Comparison of ENCODE assay signal across 8 cellular contexts in genomic region chr15:58934974-58935373, GRCh38. TPM values are rescaled to one million over a fixed set of nuclear protein-coding genes. Genes with fewer than 3 reads are reported as not detected.
A peak's percentile ranks its signal among the peaks of the same experiment; 100 is the strongest.
DNase-seq lines count a peak whose midpoint lies in the region; ATAC-seq, FAIRE-seq and TF ChIP-seq lines count a peak whose summit lies in the region.
"Not testable (repeated sequence)": the region's sequence is repeated elsewhere in the genome, so short reads cannot be mapped to it uniquely, and the experiment has no call there.

No MANE protein-coding gene starts in this region.

- not testable (repeated sequence) for H3K23ac ChIP-seq in IMR-90 (ENCODE audit: low read depth, low read length); neuronal stem cell (ENCODE audit: low read depth, low read length, poor library complexity)

- H3K4me1 Mint-ChIP-seq in CD14-positive monocyte (peaks cover 20% of the 10 kb centered on the region), T-cell (peaks cover 17 to 35% (median 24%) of the 10 kb centered on the region in 3 donors)
- peaks cover 34% of the 10 kb centered on the region for H3K4me1 Mint-ChIP-seq in activated T-helper 1 cell treated with anti-CD3 and anti-CD28 coated beads, Interleukin-12 subunit alpha, Interleukin-12 subunit beta, Interleukin-2, Interleukin-4 antibody, amounts not matched to agents 30 ng/mL and 10 ng/mL and 1 ng/mL, durations not matched to agents 14 hours and 24 hours and 36 hours (ENCODE audit: low read depth)
- H3K4me1 Mint-ChIP-seq in central memory CD8-positive, alpha-beta T cell, result not testable (repeated sequence)

- peak overlapping the region; percentile 70 to 82; a peak in 1 of 4 replicates for H4K8ac ChIP-seq in IMR-90 (ENCODE audit: low read depth in 2 of 2, low read length in 2 of 2)
- not testable (repeated sequence) for H4K8ac ChIP-seq in neuronal stem cell (ENCODE audit: low read depth, low read length)

- H3K27ac ChIP-seq in IMR-90 (ENCODE audit: insufficient read depth, low read length); neuronal stem cell (replicated peaks; ENCODE audit: low read length): not testable (repeated sequence)
- H3K27ac ChIP-seq in keratinocyte (ENCODE audit: control insufficient read depth, insufficient read depth, low read length) (peak overlapping the region; percentile 25), subcutaneous abdominal adipose tissue (ENCODE audit: low read depth, low read length) (peak overlapping the region; percentile 96)

- H3K9me3 Mint-ChIP-seq in CD14-positive monocyte; T-cell; activated T-helper 1 cell treated with anti-CD3 and anti-CD28 coated beads, Interleukin-12 subunit alpha, Interleukin-12 subunit beta, Interleukin-2, Interleukin-4 antibody, amounts not matched to agents 30 ng/mL and 10 ng/mL and 1 ng/mL, durations not matched to agents 14 hours and 24 hours and 36 hours; central memory CD8-positive, alpha-beta T cell: not testable (repeated sequence)

- not testable (repeated sequence) for H4K5ac ChIP-seq in IMR-90 (ENCODE audit: low read depth, low read length)

- not testable (repeated sequence) for ATAC-seq in IMR-90 (ENCODE audit: low read depth); T-cell (replicated peaks in 1 of 4); central memory CD8-positive, alpha-beta T cell (replicated peaks; ENCODE audit: extremely low read depth, poor library complexity, severe bottlenecking)

- H3K4ac ChIP-seq in IMR-90 (ENCODE audit: low read depth, low read length), result 0 out of 2 replicates have a peak overlapping the region, but pooled peaks have one; percentile 8
- H3K4ac ChIP-seq in neuronal stem cell (ENCODE audit: low read length), result not testable (repeated sequence)

- dilution Hi-C loops in IMR-90 (cut with HindIII; ENCODE audit: low sequenced_read_pairs, unreplicated experiment); keratinocyte (cut with MboI; ENCODE audit: extremely low pct_ligation_motif_present, low sequenced_read_pairs): not testable (repeated sequence)

- FAIRE-seq in keratinocyte (lab: Jason Lieb, UNC), result not testable (repeated sequence)

- intact Hi-C loops in CD14-positive monocyte (cut with micrococcal nuclease), result loop anchor here (5.0 to 10.0 kb wide), 2 partner anchors 52 to 180 kb away; partner anchors contain the start of gene RNF111 (in 2 of the 2)
- intact Hi-C loops in IMR-90 (cut with micrococcal nuclease), result loop anchor here (5.0 kb wide), 1 partner anchor 163 kb away; the partner anchor contains the start of gene MINDY2
- intact Hi-C loops in activated T-helper 1 cell treated with anti-CD3 and anti-CD28 coated beads, Interleukin-12 subunit alpha, Interleukin-12 subunit beta, Interleukin-2, Interleukin-4 antibody, amounts not matched to agents 30 ng/mL and 10 ng/mL and 1 ng/mL, durations not matched to agents 14 hours and 24 hours and 36 hours (cut with micrococcal nuclease), result loop anchor here (1.0 to 5.0 kb wide), 2 partner anchors 44 to 1647 kb away; no protein-coding TSS in a partner anchor

- not testable (repeated sequence) for H2BK20ac ChIP-seq in IMR-90 (ENCODE audit: low read depth, low read length)

- H3K9me1 ChIP-seq in IMR-90 (ENCODE audit: insufficient read depth, low read length); keratinocyte (ENCODE audit: control insufficient read depth, extremely low read depth, insufficient read depth, low read length): not testable (repeated sequence)

- H4K91ac ChIP-seq in IMR-90 (ENCODE audit: insufficient read depth, low read depth, low read length); neuronal stem cell (ENCODE audit: low read depth, low read length, poor library complexity): not testable (repeated sequence)

- H3K56ac ChIP-seq in IMR-90 (ENCODE audit: extremely low read depth, insufficient read depth, low read length), result not testable (repeated sequence)

- H2AK5ac ChIP-seq in IMR-90 (ENCODE audit: low read depth, low read length); neuronal stem cell (ENCODE audit: low read depth, low read length): not testable (repeated sequence)

- not testable (repeated sequence) for TF ChIP-seq CTCF in CD14-positive monocyte (IDR thresholded peaks at IDR 0.05); IMR-90 (conservative IDR thresholded peaks at IDR 0.05; ENCODE audit: low read depth, low read length); keratinocyte (optimal IDR thresholded peaks at IDR 0.05 in 1 of 3, IDR thresholded peaks at IDR 0.05 in 1 of 3, conservative IDR thresholded peaks at IDR 0.05 in 1 of 3; ENCODE audit: extremely low read depth in 1 of 3, insufficient read depth in 2 of 3, low read length in 3 of 3)

- BruUV-seq in IMR-90 (replicated peaks; lab: Mats Ljungman, UMichigan), result not testable (repeated sequence)

- not testable (repeated sequence) for H2BK12ac ChIP-seq in neuronal stem cell (ENCODE audit: low read length)

- CTCF ChIA-PET in IMR-90 (lab: Yijun Ruan, JAX), result not testable (repeated sequence)
- CTCF ChIA-PET in T-cell (lab: Charles Lee), result interaction anchor here in 1 of 2 donors (0.6 to 0.7 kb wide), 2 partner anchors 596 to 597 kb away, joined by 3 to 4 read pairs; no protein-coding TSS in a partner anchor

- not testable (repeated sequence) for H3K79me1 ChIP-seq in IMR-90 (ENCODE audit: low read depth in 1 of 2, low read length in 2 of 2); neuronal stem cell (ENCODE audit: low read depth, low read length)

- not testable (repeated sequence) for DNase-seq in CD14-positive monocyte (ENCODE audit: low spot score); IMR-90; T-cell; activated T-helper 1 cell treated with anti-CD3 and anti-CD28 coated beads, Interleukin-12 subunit alpha, Interleukin-12 subunit beta, Interleukin-2, Interleukin-4 antibody, amounts not matched to agents 30 ng/mL and 10 ng/mL and 1 ng/mL, durations not matched to agents 14 hours and 24 hours and 36 hours (ENCODE audit: low spot score); central memory CD8-positive, alpha-beta T cell (ENCODE audit: low spot score in 2 of 2); keratinocyte (ENCODE audit: low read depth, low spot score); neuronal stem cell (ENCODE audit: low spot score)

- H3K4me1 ChIP-seq in IMR-90 (ENCODE audit: control insufficient read depth, insufficient read depth, low read length); neuronal stem cell (ENCODE audit: control insufficient read depth in 2 of 2, insufficient read depth in 1 of 2, low read depth in 1 of 2, low read length in 2 of 2): not testable (repeated sequence)
- peaks cover 14% of the 10 kb centered on the region for H3K4me1 ChIP-seq in keratinocyte (ENCODE audit: control insufficient read depth, extremely low read depth, insufficient read depth, low read length)
- H3K4me1 ChIP-seq in subcutaneous abdominal adipose tissue (ENCODE audit: control insufficient read depth in 5 of 5, insufficient read depth in 5 of 5, low read length in 5 of 5), result peaks cover 0 to 28% (median 23%) of the 10 kb centered on the region in 5 donors

- not testable (repeated sequence) for H3K27me3 ChIP-seq in IMR-90 (ENCODE audit: control insufficient read depth, insufficient read depth, low read length); keratinocyte (ENCODE audit: control insufficient read depth, extremely low read depth, insufficient read depth, low read length); neuronal stem cell (ENCODE audit: control insufficient read depth in 3 of 3, insufficient read depth in 3 of 3, low read depth in 1 of 3, low read length in 3 of 3); subcutaneous abdominal adipose tissue (ENCODE audit: control insufficient read depth in 5 of 5, insufficient read depth in 4 of 5, low read length in 5 of 5)

- not testable (repeated sequence) for TF ChIP-seq POLR2A in IMR-90 (IDR thresholded peaks at IDR 0.05; ENCODE audit: low read depth, low read length)

- not testable (repeated sequence) for H3K14ac ChIP-seq in IMR-90 (replicated peaks; ENCODE audit: low read depth, low read length); neuronal stem cell (ENCODE audit: low read length)

- H3K79me2 ChIP-seq in keratinocyte (ENCODE audit: control insufficient read depth, insufficient read depth, low read length), result peaks cover 33% of the 10 kb centered on the region

- H3K27ac Mint-ChIP-seq in CD14-positive monocyte, result peak overlapping the region; percentile 50 to 99 (median 98)
- H3K27ac Mint-ChIP-seq in T-cell, result peak overlapping the region; percentile 95 to 100
- peak overlapping the region; percentile 96 for H3K27ac Mint-ChIP-seq in activated T-helper 1 cell treated with anti-CD3 and anti-CD28 coated beads, Interleukin-12 subunit alpha, Interleukin-12 subunit beta, Interleukin-2, Interleukin-4 antibody, amounts not matched to agents 30 ng/mL and 10 ng/mL and 1 ng/mL, durations not matched to agents 14 hours and 24 hours and 36 hours
- H3K27ac Mint-ChIP-seq in central memory CD8-positive, alpha-beta T cell (ENCODE audit: low read depth), result not testable (repeated sequence)

- H2BK120ac ChIP-seq in IMR-90 (ENCODE audit: low read depth, low read length), result peak overlapping the region; percentile 58; the same call in 1 of the 2 replicates
- not testable (repeated sequence) for H2BK120ac ChIP-seq in neuronal stem cell (ENCODE audit: low read depth, low read length)

- POLR2A ChIA-PET in IMR-90 (lab: Charles Lee; ENCODE audit: unreplicated experiment); T-cell (lab: Charles Lee): not testable (repeated sequence)

- 100% methylated on average over 4 of the region's 8 CpGs; no CpG with 5 or more reads in 1 of the 2 experiments for WGBS in IMR-90 (ENCODE audit: extremely low coverage in 2 of 2, insufficient read length in 1 of 2), 2 experiments
- no CpG with 5 or more reads among the region's 8 CpGs for WGBS in neuronal stem cell (ENCODE audit: extremely low coverage in 2 of 2, insufficient read length in 2 of 2, insufficient replicate concordance in 1 of 2), 2 donors

- not testable (repeated sequence) for H3K27me3 Mint-ChIP-seq in CD14-positive monocyte (ENCODE audit: low read depth in 3 of 3); T-cell; activated T-helper 1 cell treated with anti-CD3 and anti-CD28 coated beads, Interleukin-12 subunit alpha, Interleukin-12 subunit beta, Interleukin-2, Interleukin-4 antibody, amounts not matched to agents 30 ng/mL and 10 ng/mL and 1 ng/mL, durations not matched to agents 14 hours and 24 hours and 36 hours (ENCODE audit: insufficient read depth); central memory CD8-positive, alpha-beta T cell

- not testable (repeated sequence) for H3K9me3 ChIP-seq in IMR-90 (ENCODE audit: control insufficient read depth, insufficient read depth, low read length); keratinocyte (ENCODE audit: control insufficient read depth, low read depth, low read length); neuronal stem cell (replicated peaks in 1 of 2; ENCODE audit: control insufficient read depth in 2 of 2, insufficient read depth in 1 of 2, low read depth in 1 of 2, low read length in 2 of 2); subcutaneous abdominal adipose tissue (ENCODE audit: control insufficient read depth in 5 of 5, low read length in 5 of 5)

- H3K36me3 Mint-ChIP-seq in CD14-positive monocyte; T-cell; activated T-helper 1 cell treated with anti-CD3 and anti-CD28 coated beads, Interleukin-12 subunit alpha, Interleukin-12 subunit beta, Interleukin-2, Interleukin-4 antibody, amounts not matched to agents 30 ng/mL and 10 ng/mL and 1 ng/mL, durations not matched to agents 14 hours and 24 hours and 36 hours (ENCODE audit: low read depth): not testable (repeated sequence)
- peaks cover 18% of the 10 kb centered on the region for H3K36me3 Mint-ChIP-seq in central memory CD8-positive, alpha-beta T cell (ENCODE audit: insufficient read depth)

- H3K36me3 ChIP-seq in IMR-90 (ENCODE audit: control insufficient read depth, insufficient read depth, low read length); keratinocyte (ENCODE audit: control insufficient read depth in 2 of 2, extremely low read depth in 1 of 2, insufficient read depth in 2 of 2, low read length in 2 of 2); subcutaneous abdominal adipose tissue (ENCODE audit: control insufficient read depth in 5 of 5, insufficient read depth in 5 of 5, low read length in 5 of 5): not testable (repeated sequence)
- peaks cover 0 to 14% of the 10 kb centered on the region in 2 donors for H3K36me3 ChIP-seq in neuronal stem cell (replicated peaks in 1 of 2; ENCODE audit: control insufficient read depth in 2 of 2, insufficient read depth in 2 of 2, low read length in 2 of 2)

- H4K20me1 ChIP-seq in IMR-90 (ENCODE audit: insufficient read depth, low read length); keratinocyte (ENCODE audit: control insufficient read depth, extremely low read depth, insufficient read depth, low read length): not testable (repeated sequence)

- not testable (repeated sequence) for H2BK15ac ChIP-seq in IMR-90 (ENCODE audit: low read depth, low read length); neuronal stem cell (ENCODE audit: low read length)

- H3K18ac ChIP-seq in IMR-90 (ENCODE audit: low read depth, low read length); neuronal stem cell (ENCODE audit: low read length): not testable (repeated sequence)

- in situ Hi-C loops in IMR-90 (cut with MboI; ENCODE audit: low sequenced_read_pairs), result not testable (repeated sequence)

- not testable (repeated sequence) for H3K4me2 ChIP-seq in IMR-90 (ENCODE audit: low read depth, low read length); keratinocyte (ENCODE audit: control insufficient read depth, extremely low read depth, insufficient read depth, low read depth, low read length); neuronal stem cell (ENCODE audit: insufficient read depth, low read length, poor library complexity, severe bottlenecking)

- not testable (repeated sequence) for H3K4me3 Mint-ChIP-seq in CD14-positive monocyte
- H3K4me3 Mint-ChIP-seq in T-cell, result peak overlapping the region; percentile 91 to 99 (median 92)
- peak overlapping the region; percentile 87 for H3K4me3 Mint-ChIP-seq in activated T-helper 1 cell treated with anti-CD3 and anti-CD28 coated beads, Interleukin-12 subunit alpha, Interleukin-12 subunit beta, Interleukin-2, Interleukin-4 antibody, amounts not matched to agents 30 ng/mL and 10 ng/mL and 1 ng/mL, durations not matched to agents 14 hours and 24 hours and 36 hours
- H3K4me3 Mint-ChIP-seq in central memory CD8-positive, alpha-beta T cell, result peak overlapping the region; percentile 93

- not testable (repeated sequence) for H3K9ac ChIP-seq in IMR-90 (ENCODE audit: low read depth, low read length); keratinocyte (ENCODE audit: control insufficient read depth, extremely low read depth, insufficient read depth, low read length); neuronal stem cell (ENCODE audit: low read depth, low read length, poor library complexity); subcutaneous abdominal adipose tissue (ENCODE audit: low read length in 5 of 5)

- H3K4me3 ChIP-seq in IMR-90 (ENCODE audit: insufficient read depth, low read depth, low read length); keratinocyte (ENCODE audit: control insufficient read depth in 2 of 3, extremely low read depth in 1 of 3, insufficient read depth in 2 of 3, low read depth in 1 of 3, low read length in 3 of 3); subcutaneous abdominal adipose tissue (ENCODE audit: low read depth in 1 of 5, low read length in 5 of 5): not testable (repeated sequence)
- H3K4me3 ChIP-seq in neuronal stem cell (ENCODE audit: low read length in 2 of 2), result peak overlapping the region in 1 of 2 donors; percentile 98

- peak overlapping the region; percentile 34 for H2BK5ac ChIP-seq in IMR-90 (ENCODE audit: low read depth, low read length, poor library complexity, severe bottlenecking)
- H2BK5ac ChIP-seq in neuronal stem cell (ENCODE audit: low read length), result not testable (repeated sequence)

- not testable (repeated sequence) for H2AK9ac ChIP-seq in IMR-90 (replicated peaks; ENCODE audit: low read depth, low read length, poor library complexity)

- not testable (repeated sequence) for TF ChIP-seq RAD21 in IMR-90 (IDR thresholded peaks at IDR 0.05; ENCODE audit: low read length)

- H2AFZ ChIP-seq in IMR-90 (replicated peaks; ENCODE audit: low read length, poor library complexity), result not testable (repeated sequence)
- H2AFZ ChIP-seq in keratinocyte (ENCODE audit: control insufficient read depth, low read length), result peak overlapping the region; percentile 74
- H2AFZ ChIP-seq in neuronal stem cell (ENCODE audit: low read length), result peak overlapping the region; percentile 84

RNA-seq across cellular contexts. Expression of gene SLTM, which starts 1.5 kb away (rescaled TPM):
- 10 to 100 TPM; 26.5 to 34.3 TPM for polyA plus RNA-seq in CD14-positive monocyte
- 36.0 and 66.7 TPM in 2 replicates for total RNA-seq in IMR-90 (2012; rRNA removed)
- 47.2 and 57.6 TPM in 2 replicates for polyA plus RNA-seq in IMR-90 (2012; rRNA removed)
- polyA plus RNA-seq in IMR-90 (2012; cell fraction: cytosol; rRNA removed), result 8.8 and 10.4 TPM in 2 replicates
- 43.5 and 185 TPM in 2 replicates for polyA plus RNA-seq in IMR-90 (2012; cell fraction: nucleus; rRNA removed; ENCODE audit: low replicate concordance)
- total RNA-seq in T-cell, result 100 to 1,000 TPM; 129 to 172 (median 140) TPM
- total RNA-seq in activated T-helper 1 cell treated with anti-CD3 and anti-CD28 coated beads, Interleukin-12 subunit alpha, Interleukin-12 subunit beta, Interleukin-2, Interleukin-4 antibody, amounts not matched to agents 30 ng/mL and 10 ng/mL and 1 ng/mL, durations not matched to agents 14 hours and 24 hours and 36 hours, result 142 and 143 TPM in 2 replicates
- polyA plus RNA-seq in keratinocyte, result 28.7 to 58.9 TPM (median 31.3 TPM) in 3 replicates
- polyA plus RNA-seq in keratinocyte (2011; ENCODE audit: low read depth), result 426 TPM
- 25.1 and 32.8 TPM in 2 replicates for polyA plus RNA-seq in keratinocyte (2011; cell fraction: cytosol; rRNA removed)
- 95.5 and 128 TPM in 2 replicates for polyA plus RNA-seq in keratinocyte (2011; cell fraction: nucleus; rRNA removed)
- polyA plus RNA-seq in keratinocyte (2012; ENCODE audit: low replicate concordance), result 63.6 and 64.6 TPM in 2 replicates
- polyA minus RNA-seq in keratinocyte, result 11.1 to 59.3 TPM (median 48.7 TPM) in 3 replicates
- polyA minus RNA-seq in keratinocyte (2011; cell fraction: cytosol; rRNA and poly(A)+ RNA removed), result 11.1 TPM
- polyA minus RNA-seq in keratinocyte (2011; cell fraction: nucleus; rRNA and poly(A)+ RNA removed), result 41.8 and 60.1 TPM in 2 replicates
- 69.6 TPM for polyA plus RNA-seq in neuronal stem cell (2013, experiment 1 of 2)
- 71.1 TPM for polyA plus RNA-seq in neuronal stem cell (2013, experiment 2 of 2)

RNA-seq across cellular contexts. Expression of gene RNF111, which starts 52.5 kb away (rescaled TPM):
- polyA plus RNA-seq in CD14-positive monocyte (10 to 100 TPM; 10.2 to 18.2 TPM), IMR-90 (2012; rRNA removed) (13.5 and 14.0 TPM in 2 replicates), keratinocyte (20.4 to 31.2 TPM (median 27.4 TPM) in 3 replicates)
- total RNA-seq in IMR-90 (2012; rRNA removed) (17.2 and 20.1 TPM in 2 replicates), T-cell (10 to 100 TPM; 45.8 to 57.3 (median 54.3) TPM)
- polyA plus RNA-seq in IMR-90 (2012; cell fraction: cytosol; rRNA removed), result 3.1 and 6.1 TPM in 2 replicates
- polyA plus RNA-seq in IMR-90 (2012; cell fraction: nucleus; rRNA removed; ENCODE audit: low replicate concordance), result 14.5 and 29.6 TPM in 2 replicates
- total RNA-seq in activated T-helper 1 cell treated with anti-CD3 and anti-CD28 coated beads, Interleukin-12 subunit alpha, Interleukin-12 subunit beta, Interleukin-2, Interleukin-4 antibody, amounts not matched to agents 30 ng/mL and 10 ng/mL and 1 ng/mL, durations not matched to agents 14 hours and 24 hours and 36 hours, result 35.3 and 38.0 TPM in 2 replicates
- polyA plus RNA-seq in keratinocyte (2011; ENCODE audit: low read depth), result 33.1 TPM
- polyA plus RNA-seq in keratinocyte (2011; cell fraction: cytosol; rRNA removed), result 8.4 and 16.9 TPM in 2 replicates
- polyA plus RNA-seq in keratinocyte (2011; cell fraction: nucleus; rRNA removed), result 37.6 and 42.3 TPM in 2 replicates
- 16.4 and 18.1 TPM in 2 replicates for polyA plus RNA-seq in keratinocyte (2012; ENCODE audit: low replicate concordance)
- 67.3 to 106 TPM (median 87.6 TPM) in 3 replicates for polyA minus RNA-seq in keratinocyte
- 22.6 TPM for polyA minus RNA-seq in keratinocyte (2011; cell fraction: cytosol; rRNA and poly(A)+ RNA removed)
- 64.7 and 95.1 TPM in 2 replicates for polyA minus RNA-seq in keratinocyte (2011; cell fraction: nucleus; rRNA and poly(A)+ RNA removed)
- 11.6 TPM for polyA plus RNA-seq in neuronal stem cell (2013, experiment 1 of 2)
- polyA plus RNA-seq in neuronal stem cell (2013, experiment 2 of 2), result 12.0 TPM
